29 cellular contexts compared by ENCODE assay signal in the genomic region with DNA sequence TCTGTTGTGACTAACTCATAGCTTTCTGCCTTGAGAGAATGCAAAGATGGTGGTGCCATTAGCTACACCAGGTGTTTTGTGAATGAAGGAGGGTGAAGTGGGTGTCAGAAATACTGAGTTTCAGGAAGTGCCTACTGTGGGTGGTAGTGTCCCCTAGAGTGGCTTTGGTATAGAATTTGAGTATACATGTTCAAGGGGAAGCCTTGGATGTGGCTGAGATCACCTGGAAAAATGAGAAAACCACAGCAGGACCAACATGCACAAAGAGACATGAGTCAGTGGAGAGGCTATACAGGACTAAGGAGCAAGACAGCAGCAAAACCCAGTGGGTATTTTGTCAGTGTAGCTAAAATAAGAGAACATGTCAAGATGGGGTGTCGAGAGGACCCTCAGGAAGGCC.
"Had no signal": no experiment of that assay in that cellular context is flagged by ENCODE, and none has a peak within 500 bp of the region (broad histone marks: within the 10 kb centered on the region; RNA-seq: fewer than 3 reads in every experiment).

No MANE protein-coding gene starts in this region.

- ATAC-seq: left colon; left lung; lower lobe of right lung; naive thymus-derived CD8-positive, alpha-beta T cell; pancreas; right cardiac atrium; sciatic nerve; stimulated activated naive B cell treated with anti-CD40 and anti-IgM and Interleukin-4, amounts not matched to agents 10 μg/mL and 1 μg/mL and 100 μg/mL, for 72 hours had no signal

- H3K4me1 ChIP-seq: left lung, lower lobe of right lung, pancreas, prostate gland, stomach, testis, thyroid gland, transverse colon, upper lobe of left lung, vagina had no signal

- H3K4me3 ChIP-seq: left lung, lower lobe of right lung, pancreas, prostate gland, skin epidermis, stomach, testis, thyroid gland, transverse colon, upper lobe of left lung, vagina had no signal

- H3K27ac ChIP-seq: left lung, lower lobe of right lung, pancreas, prostate gland, skin epidermis, stomach, testis, thyroid gland, transverse colon, upper lobe of left lung, vagina had no signal

- H3K27me3 ChIP-seq: left lung, pancreas, stomach, testis, thyroid gland, transverse colon, upper lobe of left lung, vagina had no signal

- H3K27me3 Mint-ChIP-seq: naive thymus-derived CD8-positive, alpha-beta T cell had no signal

- DNase-seq: kidney; left colon; left lung; lower lobe of right lung; mammary epithelial cell; mesenchymal stem cell; naive thymus-derived CD8-positive, alpha-beta T cell; nucleus accumbens; pancreas; posterior cingulate gyrus; retina; right cardiac atrium; stimulated activated CD4-positive, alpha-beta T cell treated with anti-CD3 and anti-CD28 coated beads, Interleukin-12 subunit alpha, Interleukin-12 subunit beta, amount 100 ng/mL, for 4 hours; stimulated activated CD4-positive, alpha-beta T cell treated with anti-CD3 and anti-CD28 coated beads, Interleukin-15, amount 100 ng/mL, for 24 hours; stimulated activated CD4-positive, alpha-beta T cell treated with anti-CD3 and anti-CD28 coated beads, Interleukin-2, amount 100 ng/mL, for 24 hours; stimulated activated CD4-positive, alpha-beta T cell treated with anti-CD3 and anti-CD28 coated beads, Interleukin-4, amount 100 ng/mL, for 1 hour; stimulated activated naive B cell treated with anti-CD40 and anti-IgM and Interleukin-4, amounts not matched to agents 10 μg/mL and 1 μg/mL and 100 μg/mL, for 72 hours; stomach; testis; thyroid gland; transverse colon; upper lobe of left lung had no signal

- H3K9me3 ChIP-seq: left lung, lower lobe of right lung, pancreas, prostate gland, testis, thyroid gland, transverse colon, upper lobe of left lung, vagina had no signal

- H3K4me1 Mint-ChIP-seq: neural crest cell; stimulated activated naive B cell treated with anti-CD40 and anti-IgM and Interleukin-4, amounts not matched to agents 10 μg/mL and 1 μg/mL and 100 μg/mL, for 72 hours had no signal

- H3K36me3 ChIP-seq: left lung, lower lobe of right lung, pancreas, prostate gland, stomach, thyroid gland, transverse colon, upper lobe of left lung, vagina had no signal

- FAIRE-seq: islet of Langerhans, kidney, pancreas had no signal

- H3K4me3 Mint-ChIP-seq: naive thymus-derived CD8-positive, alpha-beta T cell; nephron; neural crest cell; stimulated activated naive B cell treated with anti-CD40 and anti-IgM and Interleukin-4, amounts not matched to agents 10 μg/mL and 1 μg/mL and 100 μg/mL, for 72 hours had no signal

- H3K27ac Mint-ChIP-seq: naive thymus-derived CD8-positive, alpha-beta T cell; nephron; stimulated activated naive B cell treated with anti-CD40 and anti-IgM and Interleukin-4, amounts not matched to agents 10 μg/mL and 1 μg/mL and 100 μg/mL, for 72 hours had no signal
